ENCODE assay signal across 27 cellular contexts in the genomic region with DNA sequence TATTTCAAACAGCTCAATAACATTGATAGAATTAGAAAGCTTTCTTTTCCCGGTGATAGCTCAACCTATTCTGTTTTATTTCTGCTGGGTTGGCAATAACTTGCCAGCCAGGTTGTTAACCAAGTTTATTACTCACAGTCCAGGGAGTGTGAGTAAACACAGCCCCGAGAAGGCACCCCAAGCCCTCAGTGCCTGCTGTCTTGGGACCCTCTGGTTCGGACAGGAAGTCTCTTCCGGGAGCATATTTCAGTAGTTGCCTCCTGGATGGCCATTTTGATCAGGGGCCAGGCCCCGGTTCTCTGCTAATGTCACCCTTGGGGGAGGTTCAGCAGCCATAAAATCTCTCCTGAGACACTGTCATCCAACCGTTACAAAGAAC.
"Had no signal": no experiment of that assay in that cellular context is flagged by ENCODE, and none has a peak within 500 bp of the region (broad histone marks: within the 10 kb centered on the region; RNA-seq: fewer than 3 reads in every experiment).

No MANE protein-coding gene starts in this region.

- H3K27me3 ChIP-seq: thyroid gland, upper lobe of right lung had no signal

- H3K27ac Mint-ChIP-seq: activated naive CD8-positive, alpha-beta T cell; naive thymus-derived CD4-positive, alpha-beta T cell; stimulated activated memory B cell treated with anti-CD40 and anti-IgM and Interleukin-4, amounts not matched to agents 10 μg/mL and 1 μg/mL and 100 μg/mL, for 72 hours; stimulated activated naive CD8-positive, alpha-beta T cell treated with anti-CD3 and anti-CD28 coated beads, Interleukin-15, amount 100 ng/mL, for 72 hours had no signal

- DNase-seq: activated CD4-positive, alpha-beta T cell treated with anti-CD3 and anti-CD28 coated beads for 48 hours; activated CD4-positive, alpha-beta T cell treated with anti-CD3 and anti-CD28 coated beads, Interleukin-2, amount 50 U/mL, for 48 hours; activated CD8-positive, alpha-beta memory T cell treated with anti-CD3 and anti-CD28 coated beads for 24 hours; activated effector memory CD4-positive, alpha-beta T cell treated with Interleukin-2 at 50 U/mL for 16 hours; activated naive CD4-positive, alpha-beta T cell treated with Interleukin-2 at 50 U/mL for 16 hours; dermis blood vessel endothelial cell; effector CD8-positive, alpha-beta T cell; esophagus squamous epithelium; foreskin melanocyte; left ventricle myocardium superior; naive thymus-derived CD4-positive, alpha-beta T cell; posterior cingulate gyrus; small intestine; stimulated activated CD4-positive, alpha-beta T cell treated with anti-CD3 and anti-CD28 coated beads, Interleukin-1b, Interleukin-23, amount 100 ng/mL, for 48 hours; stimulated activated CD4-positive, alpha-beta T cell treated with anti-CD3 and anti-CD28 coated beads, Interleukin-4, amount 100 ng/mL, for 4 hours; stimulated activated CD8-positive, alpha-beta memory T cell treated with anti-CD3 and anti-CD28 coated beads, Interleukin-4, amount 100 ng/mL, for 48 hours; stimulated activated naive CD8-positive, alpha-beta T cell treated with anti-CD3 and anti-CD28 coated beads, Interleukin-15, amount 100 ng/mL, for 72 hours; substantia nigra; thyroid gland; upper lobe of right lung; WERI-Rb-1 had no signal

- H3K4me1 ChIP-seq: esophagus squamous epithelium, thyroid gland, upper lobe of right lung had no signal

- H3K4me3 Mint-ChIP-seq: activated naive CD8-positive, alpha-beta T cell; central memory CD8-positive, alpha-beta T cell; naive thymus-derived CD4-positive, alpha-beta T cell; stimulated activated memory B cell treated with anti-CD40 and anti-IgM and Interleukin-4, amounts not matched to agents 10 μg/mL and 1 μg/mL and 100 μg/mL, for 72 hours; stimulated activated naive CD8-positive, alpha-beta T cell treated with anti-CD3 and anti-CD28 coated beads, Interleukin-15, amount 100 ng/mL, for 72 hours had no signal

- H3K4me3 ChIP-seq: esophagus squamous epithelium, thyroid gland, upper lobe of right lung had no signal

- ATAC-seq: activated CD4-positive, CD25-positive, alpha-beta regulatory T cell treated with anti-CD3 and anti-CD28 coated beads, Interleukin-2, amount 50 U/mL, for 24 hours; left ventricle myocardium superior; naive thymus-derived CD4-positive, alpha-beta T cell; sciatic nerve; stimulated activated memory B cell treated with anti-CD40 and anti-IgM and Interleukin-4, amounts not matched to agents 10 μg/mL and 1 μg/mL and 100 μg/mL, for 72 hours; stimulated activated naive CD8-positive, alpha-beta T cell treated with anti-CD3 and anti-CD28 coated beads, Interleukin-15, amount 100 ng/mL, for 72 hours; upper lobe of right lung had no signal

- H3K9me3 Mint-ChIP-seq: central memory CD8-positive, alpha-beta T cell; naive thymus-derived CD4-positive, alpha-beta T cell; stimulated activated memory B cell treated with anti-CD40 and anti-IgM and Interleukin-4, amounts not matched to agents 10 μg/mL and 1 μg/mL and 100 μg/mL, for 72 hours; stimulated activated naive CD8-positive, alpha-beta T cell treated with anti-CD3 and anti-CD28 coated beads, Interleukin-15, amount 100 ng/mL, for 72 hours had no signal

- H3K36me3 Mint-ChIP-seq: activated naive CD8-positive, alpha-beta T cell; naive thymus-derived CD4-positive, alpha-beta T cell; stimulated activated memory B cell treated with anti-CD40 and anti-IgM and Interleukin-4, amounts not matched to agents 10 μg/mL and 1 μg/mL and 100 μg/mL, for 72 hours had no signal

- H3K36me3 ChIP-seq: esophagus squamous epithelium, thyroid gland, upper lobe of right lung, WERI-Rb-1 had no signal

- H3K9me3 ChIP-seq: esophagus squamous epithelium, thyroid gland, upper lobe of right lung had no signal

- H3K27ac ChIP-seq: epithelial cell of prostate, esophagus squamous epithelium, thyroid gland, upper lobe of right lung, WERI-Rb-1 had no signal

- H3K4me1 Mint-ChIP-seq: central memory CD8-positive, alpha-beta T cell; naive thymus-derived CD4-positive, alpha-beta T cell; stimulated activated naive CD8-positive, alpha-beta T cell treated with anti-CD3 and anti-CD28 coated beads, Interleukin-15, amount 100 ng/mL, for 72 hours had no signal
